In the genomic region with DNA sequence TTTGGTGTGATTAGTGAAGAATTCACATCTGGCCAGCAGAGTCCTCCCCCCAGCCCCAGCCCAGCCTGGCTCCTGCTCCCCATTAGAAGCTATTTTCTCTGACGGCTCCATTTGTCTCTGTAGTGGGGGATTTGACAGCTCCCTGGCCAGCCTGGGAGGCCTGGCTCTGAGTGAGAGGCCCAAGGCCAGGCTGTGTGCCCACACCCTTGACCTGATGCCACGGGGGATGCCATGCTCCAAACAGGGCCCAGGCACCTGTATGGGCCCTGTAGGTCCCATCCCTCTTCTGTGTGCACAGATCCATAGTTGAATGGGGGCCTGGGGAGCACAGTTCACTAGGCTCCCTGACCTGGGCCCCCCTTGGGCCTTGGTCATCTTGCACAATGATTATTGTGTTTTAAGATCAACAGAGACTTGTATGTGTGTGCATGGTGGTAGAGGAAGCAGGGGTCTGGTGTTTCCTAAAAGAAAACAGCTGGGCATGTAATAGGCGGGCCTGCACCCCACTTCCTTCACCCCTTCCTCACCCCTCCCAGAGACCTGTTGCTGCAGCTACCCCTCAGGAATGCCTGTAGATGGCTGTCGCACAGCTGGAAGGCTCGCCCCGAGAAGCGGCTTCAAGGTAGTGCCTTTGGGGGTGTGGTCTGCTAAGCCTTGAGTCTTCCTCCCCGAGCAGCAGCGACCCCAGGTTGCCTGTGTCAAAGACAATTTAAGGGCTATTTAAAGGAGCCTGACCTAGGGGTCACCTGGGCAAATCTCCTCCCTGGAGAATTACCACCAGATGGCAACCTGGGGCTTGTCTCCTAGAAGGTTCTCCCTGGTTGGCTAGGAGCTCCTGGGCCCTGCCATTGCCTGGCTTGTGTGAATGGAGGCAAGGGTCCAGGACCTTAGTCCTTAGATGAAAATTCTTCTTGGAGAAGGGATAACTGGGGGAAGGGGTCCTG, we compare ENCODE assay signal across 13 cellular contexts. TPM values are rescaled to one million over a fixed set of nuclear protein-coding genes. Genes with fewer than 3 reads are reported as not detected.
DNase-seq lines count a peak whose midpoint lies in the region; ATAC-seq and TF ChIP-seq lines count a peak whose summit lies in the region.
"Had no signal": no experiment of that assay in that cellular context is flagged by ENCODE, and none has a peak within 500 bp of the region (broad histone marks: within the 10 kb centered on the region; RNA-seq: fewer than 3 reads in every experiment).

No MANE protein-coding gene starts in this region.

- peak; percentile 26 for DNase-seq in ACHN
- peak; percentile 92 for DNase-seq in H7
- DNase-seq in RPMI7951 (ENCODE audit: low read depth) = peak; percentile 20
- DNase-seq in glomerular visceral epithelial cell (ENCODE audit: extremely low spot score) = peak; percentile 37
- no peak for DNase-seq in stimulated activated CD4-positive, alpha-beta T cell treated with anti-CD3 and anti-CD28 coated beads, Interleukin-2, amount 100 ng/mL, for 48 hours
- DNase-seq in UCSD-AML1 (lab: John Stamatoyannopoulos, UW; ENCODE audit: unreplicated experiment) = no peak
- DNase-seq in tibial artery = no peak
- DNase-seq: activated CD4-positive, alpha-beta memory T cell treated with anti-CD3 and anti-CD28 coated beads, Interleukin-2, amount 10 ng/mL, durations not matched to agents 7 days and 5 days; DND-41; midbrain; Peyer's patch; stimulated activated naive CD4-positive, alpha-beta T cell treated with Interleukin-2 at 50 U/mL for 16 hours had no signal

- TF ChIP-seq CTCF in tibial artery (IDR thresholded peaks at IDR 0.05) = no peak

- in situ Hi-C loops in ACHN (cut with HindIII; ENCODE audit: low pct_ligation_motif_present, low pct_unique_long_range_greater_than_20kb, low sequenced_read_pairs) = no loop called here

- H3K4me3 ChIP-seq in H7 (ENCODE audit: insufficient read depth, low read depth, low read length) (no peak overlapping the region), tibial artery (no peak overlapping the region)
- H3K4me3 ChIP-seq: Peyer's patch had no signal

- H3K36me3 ChIP-seq in H7 (replicated peaks; ENCODE audit: control insufficient read depth, insufficient read depth, low read length) = no peaks in the 10 kb centered on the region
- no peaks in the 10 kb centered on the region for H3K36me3 ChIP-seq in tibial artery
- H3K36me3 ChIP-seq: Peyer's patch had no signal

- no peaks in the 10 kb centered on the region for H3K9me3 ChIP-seq in tibial artery
- H3K9me3 ChIP-seq: Peyer's patch had no signal

- no peak overlapping the region for H3K27ac ChIP-seq in tibial artery
- H3K27ac ChIP-seq: Peyer's patch had no signal

- peaks cover 0 to 9% (median 6%) of the 10 kb centered on the region in 4 donors for H3K4me1 ChIP-seq in tibial artery
- H3K4me1 ChIP-seq: Peyer's patch had no signal

- intact Hi-C loops in tibial artery (cut with DNase I; ENCODE audit: low total_unique reads) = no loop called here

- H3K27me3 ChIP-seq in H7 (ENCODE audit: control insufficient read depth, insufficient read depth, low read length) = peaks cover 33% of the 10 kb centered on the region
- H3K27me3 ChIP-seq in tibial artery = peaks cover 0 to 41% of the 10 kb centered on the region in 2 donors

- no peak for ATAC-seq in HG03571 (IDR thresholded peaks at IDR 0.05; ENCODE audit: unreplicated experiment)

RNA-seq across cellular contexts. Expression of a gene that starts 51.0 kb away (rescaled TPM):
- total RNA-seq in H7 (2014; rRNA removed; shearing (Covaris generic)) = not detected in 2 replicates
- not detected in 2 replicates for total RNA-seq in RPMI7951 (2014; rRNA removed; shearing (Covaris generic))
- total RNA-seq: activated CD4-positive, alpha-beta memory T cell treated with anti-CD3 and anti-CD28 coated beads, Interleukin-2, amount 10 ng/mL, durations not matched to agents 7 days and 5 days; Peyer's patch had no signal

Comparison
In these comparisons a context has a peak if more than half of its experiments do, and no peak if none do; other contexts are left out.
1. DNase-seq: peak in ACHN (single experiment), H7 (single experiment), RPMI7951 (single experiment) and glomerular visceral epithelial cell (single experiment); none in stimulated activated CD4-positive, alpha-beta T cell treated with anti-CD3 and anti-CD28 coated beads, Interleukin-2, amount 100 ng/mL, for 48 hours (0 of 2), UCSD-AML1 (single experiment) and tibial artery (0 of 2).